ENCODE assay signal across 8 cellular contexts in genomic region chr12:6752931-6753771, GRCh38. TPM values are rescaled to one million over a fixed set of nuclear protein-coding genes. Genes with fewer than 3 reads are reported as not detected.
A peak's percentile ranks its signal among the peaks of the same experiment; 100 is the strongest.
DNase-seq lines count a peak whose midpoint lies in the region; ATAC-seq, FAIRE-seq and TF ChIP-seq lines count a peak whose summit lies in the region.

MLF2 (minus strand) TSS chr12:6753141; CDS start chr12:6752334, 807 bp downstream.

- H3K9ac ChIP-seq in OCI-LY3 (ENCODE audit: low read length), result peak within 1 kb of the TSS; percentile 94

- no peaks in the 10 kb centered on the region for H3K27me3 ChIP-seq in OCI-LY3 (ENCODE audit: low read depth, low read length)

- H3K9me3 ChIP-seq in OCI-LY3 (ENCODE audit: insufficient read depth, low read length), result no peaks in the 10 kb centered on the region

- peaks cover 7% of the 10 kb centered on the region for H3K27me3 Mint-ChIP-seq in endothelial cell (ENCODE audit: unreplicated experiment)

- H2AFZ ChIP-seq in OCI-LY3 (ENCODE audit: low read depth, low read length), result peak within 1 kb of the TSS; percentile 13; the same call in 1 of the 2 replicates

- peak within 1 kb of the TSS; percentile 72 for H3K4me2 ChIP-seq in OCI-LY3 (ENCODE audit: low read length)

- peaks cover 13% of the 10 kb centered on the region for H3K79me2 ChIP-seq in OCI-LY3 (ENCODE audit: low read length)

- peak within 1 kb of the TSS; percentile 81 for H3K4me3 ChIP-seq in OCI-LY3 (ENCODE audit: low read length)

- TF ChIP-seq CTCF in D721Med (IDR thresholded peaks at IDR 0.05; ENCODE audit: insufficient read depth, missing control alignments), result peak; percentile 91
- TF ChIP-seq CTCF in OCI-LY3 (IDR thresholded peaks at IDR 0.05; ENCODE audit: low read depth, low read length), result no peak; the same call in 1 of the 2 replicates
- TF ChIP-seq CTCF in endothelial cell (IDR thresholded peaks at IDR 0.05; ENCODE audit: unreplicated experiment), result peak; percentile 87

- FAIRE-seq in D721Med (lab: Jason Lieb, UNC), result no peak

- ATAC-seq in GM21515 (IDR thresholded peaks at IDR 0.05; ENCODE audit: unreplicated experiment), result peak; percentile 85

- peaks cover 31% of the 10 kb centered on the region for H3K36me3 ChIP-seq in OCI-LY3 (replicated peaks; ENCODE audit: low read depth, low read length)

- peak within 1 kb of the TSS; percentile 86 for H3K27ac ChIP-seq in OCI-LY3 (ENCODE audit: low read length)

- peak within 1 kb of the TSS; percentile 96 for H3K27ac Mint-ChIP-seq in endothelial cell (ENCODE audit: unreplicated experiment)

- H3K4me1 Mint-ChIP-seq in endothelial cell (ENCODE audit: unreplicated experiment), result peaks cover 21% of the 10 kb centered on the region

- no peaks in the 10 kb centered on the region for H4K20me1 ChIP-seq in OCI-LY3 (ENCODE audit: insufficient read depth, low read length)

- H3K4me3 Mint-ChIP-seq in endothelial cell (ENCODE audit: unreplicated experiment), result peak within 1 kb of the TSS; percentile 98

- DNase-seq in D721Med (ENCODE audit: insufficient read length, low spot score), result peak; percentile 94
- DNase-seq in HuH-7 (ENCODE audit: low spot score), result peak; percentile 95
- peak; percentile 99 for DNase-seq in activated CD8-positive, alpha-beta memory T cell treated with anti-CD3 and anti-CD28 coated beads, Interleukin-2, amount 50 U/mL, for 48 hours
- DNase-seq in endothelial cell (ENCODE audit: low spot score), result peak; percentile 99
- DNase-seq in midbrain (lab: John Stamatoyannopoulos, UW), result peak; percentile 97
- DNase-seq in stimulated activated CD8-positive, alpha-beta memory T cell treated with anti-CD3 and anti-CD28 coated beads, Interleukin-2, amount 100 ng/mL, for 1 hour (ENCODE audit: low read depth in 2 of 2), result peak; percentile 90 to 96

- no peaks in the 10 kb centered on the region for H3K9me3 Mint-ChIP-seq in endothelial cell (ENCODE audit: unreplicated experiment)

- H3K4me1 ChIP-seq in OCI-LY3 (ENCODE audit: low read length), result peaks cover 13% of the 10 kb centered on the region

- peaks cover 22% of the 10 kb centered on the region for H3K36me3 Mint-ChIP-seq in endothelial cell (ENCODE audit: low read depth, unreplicated experiment)

RNA-seq across cellular contexts. Expression of gene MLF2, which starts in this region (rescaled TPM):
- total RNA-seq in endothelial cell (ENCODE audit: unreplicated experiment), result 118 TPM

Comparison
In these comparisons a context has a peak if more than half of its experiments do, and no peak if none do; other contexts are left out.
1. Peak in every context shown above with its lines: DNase-seq, ATAC-seq, H3K4me3 ChIP-seq and H3K27ac ChIP-seq.